2 cellular contexts compared by ENCODE assay signal in the genomic region with DNA sequence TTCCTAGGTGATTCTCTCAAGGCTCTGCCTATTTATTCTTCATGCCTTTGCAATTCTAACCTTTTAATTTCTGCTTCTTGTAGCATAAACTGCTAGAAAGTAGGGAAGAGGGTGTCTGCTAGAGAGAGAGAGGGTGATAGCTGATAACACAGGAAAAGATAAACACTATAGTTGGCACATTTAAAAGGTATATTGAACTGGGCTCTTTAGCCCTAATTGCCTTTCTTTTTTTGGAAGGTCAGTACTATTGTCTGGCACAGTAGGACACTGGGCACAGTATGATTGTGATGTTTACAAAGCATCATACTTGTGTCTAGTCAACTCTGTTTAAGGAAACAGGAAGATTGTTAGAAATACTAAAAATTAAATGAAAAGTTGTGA.
TF ChIP-seq lines count a peak whose summit lies in the region.

No MANE protein-coding gene starts in this region.

TF ChIP-seq in liver, 16 proteins besides CTCF, POLR2A, EP300 and RAD21:
- TF ChIP-seq, protein P1, sequence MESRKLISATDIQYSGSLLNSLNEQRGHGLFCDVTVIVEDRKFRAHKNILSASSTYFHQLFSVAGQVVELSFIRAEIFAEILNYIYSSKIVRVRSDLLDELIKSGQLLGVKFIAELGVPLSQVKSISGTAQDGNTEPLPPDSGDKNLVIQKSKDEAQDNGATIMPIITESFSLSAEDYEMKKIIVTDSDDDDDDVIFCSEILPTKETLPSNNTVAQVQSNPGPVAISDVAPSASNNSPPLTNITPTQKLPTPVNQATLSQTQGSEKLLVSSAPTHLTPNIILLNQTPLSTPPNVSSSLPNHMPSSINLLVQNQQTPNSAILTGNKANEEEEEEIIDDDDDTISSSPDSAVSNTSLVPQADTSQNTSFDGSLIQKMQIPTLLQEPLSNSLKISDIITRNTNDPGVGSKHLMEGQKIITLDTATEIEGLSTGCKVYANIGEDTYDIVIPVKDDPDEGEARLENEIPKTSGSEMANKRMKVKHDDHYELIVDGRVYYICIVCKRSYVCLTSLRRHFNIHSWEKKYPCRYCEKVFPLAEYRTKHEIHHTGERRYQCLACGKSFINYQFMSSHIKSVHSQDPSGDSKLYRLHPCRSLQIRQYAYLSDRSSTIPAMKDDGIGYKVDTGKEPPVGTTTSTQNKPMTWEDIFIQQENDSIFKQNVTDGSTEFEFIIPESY (IDR thresholded peaks at IDR 0.05) = peak; percentile 17
- TF ChIP-seq YY1 (IDR thresholded peaks at IDR 0.05) (peak; percentile 32), HNF4A (conservative IDR thresholded peaks at IDR 0.05) (peak; percentile 10 to 30), FOXA2 (IDR thresholded peaks at IDR 0.05) (peak; percentile 37), JUND (IDR thresholded peaks at IDR 0.05) (peak in 1 of 2 donors; percentile 7), EGR1 (IDR thresholded peaks at IDR 0.05; ENCODE audit: low read depth in 2 of 2) (no peak), RXRA (IDR thresholded peaks at IDR 0.05) (peak; percentile 37 to 66)
- TF ChIP-seq, protein P2, sequence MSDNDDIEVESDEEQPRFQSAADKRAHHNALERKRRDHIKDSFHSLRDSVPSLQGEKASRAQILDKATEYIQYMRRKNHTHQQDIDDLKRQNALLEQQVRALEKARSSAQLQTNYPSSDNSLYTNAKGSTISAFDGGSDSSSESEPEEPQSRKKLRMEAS (IDR thresholded peaks at IDR 0.05) = no peak

TF ChIP-seq in HepG2, 621 proteins besides CTCF, POLR2A, EP300 and RAD21:
- TF ChIP-seq WIZ (CRISPR knock-in tag; IDR thresholded peaks at IDR 0.05) = no peak
- TF ChIP-seq, protein P3, sequence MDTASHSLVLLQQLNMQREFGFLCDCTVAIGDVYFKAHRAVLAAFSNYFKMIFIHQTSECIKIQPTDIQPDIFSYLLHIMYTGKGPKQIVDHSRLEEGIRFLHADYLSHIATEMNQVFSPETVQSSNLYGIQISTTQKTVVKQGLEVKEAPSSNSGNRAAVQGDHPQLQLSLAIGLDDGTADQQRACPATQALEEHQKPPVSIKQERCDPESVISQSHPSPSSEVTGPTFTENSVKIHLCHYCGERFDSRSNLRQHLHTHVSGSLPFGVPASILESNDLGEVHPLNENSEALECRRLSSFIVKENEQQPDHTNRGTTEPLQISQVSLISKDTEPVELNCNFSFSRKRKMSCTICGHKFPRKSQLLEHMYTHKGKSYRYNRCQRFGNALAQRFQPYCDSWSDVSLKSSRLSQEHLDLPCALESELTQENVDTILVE (CRISPR knock-in tag; IDR thresholded peaks at IDR 0.05) = no peak
- TF ChIP-seq, protein P4, sequence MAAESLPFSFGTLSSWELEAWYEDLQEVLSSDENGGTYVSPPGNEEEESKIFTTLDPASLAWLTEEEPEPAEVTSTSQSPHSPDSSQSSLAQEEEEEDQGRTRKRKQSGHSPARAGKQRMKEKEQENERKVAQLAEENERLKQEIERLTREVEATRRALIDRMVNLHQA (CRISPR knock-in tag; IDR thresholded peaks at IDR 0.05) = no peak
- no peak for TF ChIP-seq ARID2 (CRISPR knock-in tag; IDR thresholded peaks at IDR 0.05; ENCODE audit: borderline replicate concordance)
- TF ChIP-seq KLF6 (CRISPR knock-in tag; IDR thresholded peaks at IDR 0.05) = no peak
- TF ChIP-seq ZKSCAN1 (IDR thresholded peaks at IDR 0.05; ENCODE audit: low read length) = no peak
- TF ChIP-seq ZNF484 (CRISPR knock-in tag; IDR thresholded peaks at IDR 0.05; ENCODE audit: borderline replicate concordance, low read depth) = no peak
- TF ChIP-seq GTF2F1 (IDR thresholded peaks at IDR 0.05; ENCODE audit: low read length) = no peak
- TF ChIP-seq ZBTB42 (CRISPR knock-in tag; IDR thresholded peaks at IDR 0.05) = no peak
- TF ChIP-seq SALL2 (CRISPR knock-in tag; IDR thresholded peaks at IDR 0.05) = no peak
- TF ChIP-seq, protein P5, sequence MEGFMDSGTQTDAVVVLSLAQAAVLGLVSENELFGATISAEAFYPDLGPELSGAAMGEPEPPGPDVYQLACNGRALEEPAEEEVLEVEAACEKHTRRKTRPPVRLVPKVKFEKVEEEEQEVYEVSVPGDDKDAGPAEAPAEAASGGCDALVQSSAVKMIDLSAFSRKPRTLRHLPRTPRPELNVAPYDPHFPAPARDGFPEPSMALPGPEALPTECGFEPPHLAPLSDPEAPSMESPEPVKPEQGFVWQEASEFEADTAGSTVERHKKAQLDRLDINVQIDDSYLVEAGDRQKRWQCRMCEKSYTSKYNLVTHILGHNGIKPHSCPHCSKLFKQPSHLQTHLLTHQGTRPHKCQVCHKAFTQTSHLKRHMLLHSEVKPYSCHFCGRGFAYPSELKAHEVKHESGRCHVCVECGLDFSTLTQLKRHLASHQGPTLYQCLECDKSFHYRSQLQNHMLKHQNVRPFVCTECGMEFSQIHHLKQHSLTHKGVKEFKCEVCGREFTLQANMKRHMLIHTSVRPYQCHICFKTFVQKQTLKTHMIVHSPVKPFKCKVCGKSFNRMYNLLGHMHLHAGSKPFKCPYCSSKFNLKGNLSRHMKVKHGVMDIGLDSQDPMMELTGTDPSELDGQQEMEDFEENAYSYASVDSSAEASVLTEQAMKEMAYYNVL (CRISPR knock-in tag; IDR thresholded peaks at IDR 0.05; ENCODE audit: borderline replicate concordance) = no peak
- TF ChIP-seq ZNF550 (CRISPR knock-in tag; IDR thresholded peaks at IDR 0.05; ENCODE audit: borderline replicate concordance) = no peak
TF ChIP-seq in HepG2: peak in this region for 0.
